ENCODE assay signal across 29 cellular contexts in genomic region chr11:70713988-70714665, GRCh38.
DNase-seq lines count a peak whose midpoint lies in the region; ATAC-seq, FAIRE-seq and TF ChIP-seq lines count a peak whose summit lies in the region.
"Had no signal": no experiment of that assay in that cellular context is flagged by ENCODE, and none has a peak within 500 bp of the region (broad histone marks: within the 10 kb centered on the region; RNA-seq: fewer than 3 reads in every experiment).

No MANE protein-coding gene starts in this region.

- H3K27ac ChIP-seq in H1 (ENCODE audit: low read depth, low read length) (no peak overlapping the region), caudate nucleus (ENCODE audit: low read depth, low read length) (no peak overlapping the region)
- H3K27ac ChIP-seq: BLaER1, cardiac muscle cell, esophagus squamous epithelium, heart right ventricle, ovary, SJCRH30, upper lobe of left lung had no signal

- peaks cover 0 to 2% of the 10 kb centered on the region in 2 experiments for H4K20me1 ChIP-seq in H1 (replicated peaks in 1 of 2; ENCODE audit: control insufficient read depth in 1 of 2, insufficient read depth in 2 of 2, low read length in 2 of 2)

- peak overlapping the region; percentile 4 to 31; a peak in 2 of 4 replicates for H3K4me2 ChIP-seq in H1 (ENCODE audit: insufficient read depth in 1 of 2, low read depth in 2 of 2, low read length in 2 of 2)
- H3K4me2 ChIP-seq: BLaER1 had no signal

- TF ChIP-seq RAD21 in H1 (IDR thresholded peaks at IDR 0.05 in 1 of 2, conservative IDR thresholded peaks at IDR 0.05 in 1 of 2; ENCODE audit: low read depth in 2 of 2, low read length in 2 of 2): 0 out of 4 replicates have a peak, but pooled peaks of 1 of the 2 experiments have one; percentile 7

- no peak overlapping the region for H2AK5ac ChIP-seq in H1 (ENCODE audit: low read depth, low read length)

- POLR2A ChIA-PET in H1 (lab: Charles Lee; ENCODE audit: partially characterized antibody): interaction anchor here (0.6 to 1.2 kb wide), 3 partner anchors 24 to 221 kb away, joined by 3 to 4 read pairs (median 3); no protein-coding TSS in a partner anchor

- no peak overlapping the region for H2AFZ ChIP-seq in H1 (ENCODE audit: low read length)

- H3K36me3 ChIP-seq in H1 (ENCODE audit: control insufficient read depth in 2 of 4, insufficient read depth in 4 of 4, low read length in 3 of 4): no peaks in the 10 kb centered on the region
- H3K36me3 ChIP-seq: BLaER1, cardiac muscle cell, esophagus squamous epithelium, heart right ventricle, ovary, SJCRH30, upper lobe of left lung had no signal

- no peaks in the 10 kb centered on the region for H3K79me2 ChIP-seq in H1 (ENCODE audit: control insufficient read depth in 1 of 2, insufficient read depth in 2 of 2, low read length in 2 of 2)

- H4K91ac ChIP-seq in H1 (replicated peaks; ENCODE audit: insufficient read length, low read length): no peak overlapping the region

- H3K4me1 ChIP-seq in H1 (replicated peaks in 1 of 4; ENCODE audit: control insufficient read depth in 3 of 4, insufficient read depth in 4 of 4, low read length in 3 of 4): peaks cover 0 to 18% (median 7%) of the 10 kb centered on the region in 4 experiments; a peak in 6 of 7 replicates
- H3K4me1 ChIP-seq: SJCRH30 had no signal

- H3K9ac ChIP-seq in H1 (replicated peaks in 1 of 4; ENCODE audit: extremely low read depth in 1 of 4, low read depth in 3 of 4, low read length in 3 of 4): no peak overlapping the region
- H3K9ac ChIP-seq: BLaER1 had no signal

- H2BK5ac ChIP-seq in H1 (ENCODE audit: low read depth, low read length): no peak overlapping the region

- no peak overlapping the region for H2BK20ac ChIP-seq in H1 (ENCODE audit: low read length)

- no peak overlapping the region for H3K56ac ChIP-seq in H1 (replicated peaks; ENCODE audit: insufficient read length, low read depth, low read length)

- H3K23me2 ChIP-seq in H1 (ENCODE audit: low read depth, low read length): no peaks in the 10 kb centered on the region

- H3K18ac ChIP-seq in H1 (ENCODE audit: extremely low read depth, low read length): no peak overlapping the region

- no peak overlapping the region for H4K8ac ChIP-seq in H1 (ENCODE audit: extremely low read depth, insufficient read depth, low read length)

- CTCF ChIA-PET in H1 (lab: Charles Lee; ENCODE audit: partially characterized antibody): interaction anchor here (0.8 to 2.2 kb wide), 10 partner anchors 8 to 252 kb away, joined by 3 to 8 read pairs (median 4); no protein-coding TSS in a partner anchor

- H2BK15ac ChIP-seq in H1 (ENCODE audit: low read length): no peak overlapping the region

- TF ChIP-seq CTCF in NB4 (IDR thresholded peaks at IDR 0.05; ENCODE audit: low read depth, low read length): no peak
- TF ChIP-seq CTCF in H1 (IDR thresholded peaks at IDR 0.05; ENCODE audit: control extremely low read depth in 1 of 3, insufficient read depth in 1 of 3, low read depth in 1 of 3, low read length in 3 of 3): no peak

- H3K79me1 ChIP-seq in H1 (ENCODE audit: low read depth, low read length): no peaks in the 10 kb centered on the region; the same call in none of the 2 replicates

- no peak overlapping the region for H3K4me3 ChIP-seq in NB4 (ENCODE audit: low read depth, low read length)
- no peak overlapping the region for H3K4me3 ChIP-seq in H1 (ENCODE audit: extremely low read depth in 1 of 4, insufficient read depth in 2 of 4, low read depth in 3 of 4, low read length in 4 of 4)
- H3K4me3 ChIP-seq: BLaER1, cardiac muscle cell, esophagus squamous epithelium, heart right ventricle, ovary, SJCRH30, upper lobe of left lung had no signal

- no peak for TF ChIP-seq EP300 in H1 (IDR thresholded peaks at IDR 0.05; ENCODE audit: borderline replicate concordance in 1 of 2, low read depth in 2 of 2, low read length in 2 of 2)

- H3K9me3 ChIP-seq in H1 (ENCODE audit: insufficient read depth in 2 of 2, low read depth in 1 of 2, low read length in 1 of 2): no peaks in the 10 kb centered on the region
- H3K9me3 ChIP-seq: BLaER1, esophagus squamous epithelium, heart right ventricle, ovary, SJCRH30, upper lobe of left lung had no signal

- no peaks in the 10 kb centered on the region for H3K27me3 ChIP-seq in H1 (replicated peaks in 1 of 4; ENCODE audit: control insufficient read depth in 3 of 4, extremely low read depth in 1 of 4, insufficient read depth in 3 of 4, low read length in 3 of 4)
- H3K27me3 ChIP-seq: cardiac muscle cell, ovary, SJCRH30, upper lobe of left lung had no signal

- DNase-seq in ELF-1 (ENCODE audit: low read depth, low spot score) (peak; percentile 95), NB4 (ENCODE audit: low read depth) (peak; percentile 63), H1 (ENCODE audit: low read depth in 1 of 2, low spot score in 2 of 2) (peak; percentile 33 to 70), left kidney (ENCODE audit: low read depth, low spot score) (peak; percentile 44), caudate nucleus (lab: John Stamatoyannopoulos, UW) (no peak)
- DNase-seq: activated CD4-positive, alpha-beta memory T cell treated with anti-CD3 and anti-CD28 coated beads, Interleukin-2, amount 10 ng/mL, durations not matched to agents 7 days and 5 days; activated CD4-positive, CD25-positive, alpha-beta regulatory T cell treated with anti-CD3 and anti-CD28 coated beads, Interleukin-2, amount 50 U/mL, for 72 hours; DMS53; esophagus squamous epithelium; foreskin melanocyte; GDM1; heart right ventricle; KBM-7; midbrain; naive thymus-derived CD8-positive, alpha-beta T cell; NCI-H1417; NCI-H2081 treated with DMSO at 0.1 percent for 48 hours; NCI-H524 treated with DMSO at 0.1 percent for 48 hours; ovary; SJCRH30; stimulated activated CD4-positive, alpha-beta T cell treated with anti-CD3 and anti-CD28 coated beads, Interleukin-2, amount 100 ng/mL, for 48 hours; upper lobe of left lung had no signal

- FAIRE-seq in H1 (lab: Jason Lieb, UNC): peak; percentile 52
- FAIRE-seq: GM19239 had no signal

- no peak overlapping the region for H3K4ac ChIP-seq in H1 (replicated peaks; ENCODE audit: insufficient read length, low read depth, low read length)

- H3K14ac ChIP-seq in H1 (ENCODE audit: insufficient read length): no peak overlapping the region

- H4K5ac ChIP-seq in H1 (ENCODE audit: insufficient read length, low read depth, low read length): no peak overlapping the region

- no peak overlapping the region for H3K23ac ChIP-seq in H1 (ENCODE audit: insufficient read length)

- ATAC-seq in GM18870 (IDR thresholded peaks at IDR 0.05; ENCODE audit: unreplicated experiment) (no peak), GM19467 (IDR thresholded peaks at IDR 0.05; ENCODE audit: unreplicated experiment) (no peak), GM19023 (IDR thresholded peaks at IDR 0.05; ENCODE audit: unreplicated experiment) (no peak)
- ATAC-seq: HCT116; heart right ventricle; naive thymus-derived CD8-positive, alpha-beta T cell had no signal

- peak overlapping the region; percentile 7; the same call in 1 of the 2 replicates for H2BK12ac ChIP-seq in H1 (ENCODE audit: low read depth, low read length)

- no peak overlapping the region for H2BK120ac ChIP-seq in H1 (replicated peaks; ENCODE audit: low read depth, low read length)

- TF ChIP-seq POLR2A in NB4 (IDR thresholded peaks at IDR 0.05; ENCODE audit: extremely low read depth, insufficient read length): no peak
- TF ChIP-seq POLR2A in H1 (IDR thresholded peaks at IDR 0.05; ENCODE audit: control extremely low read depth in 1 of 2, low read depth in 2 of 2, low read length in 2 of 2): no peak

- 68% methylated on average over 10 of the region's 10 CpGs; no CpG with 5 or more reads in 1 of the 2 experiments for WGBS in H1 (ENCODE audit: extremely low coverage in 1 of 2, insufficient coverage in 1 of 2, insufficient read length in 1 of 2, insufficient replicate concordance in 2 of 2, low coverage in 1 of 2, low lambda C conversion rate in 2 of 2, missing lambda C conversion rate in 1 of 2), 2 experiments

TF ChIP-seq in H1, 55 proteins besides CTCF, POLR2A, EP300 and RAD21:
- TF ChIP-seq SP2 (IDR thresholded peaks at IDR 0.05; ENCODE audit: low read length) (no peak), TEAD4 (IDR thresholded peaks at IDR 0.05; ENCODE audit: low read depth, low read length) (peak; percentile 50; the same call in 1 of the 2 replicates), KDM4A (IDR thresholded peaks at IDR 0.05; ENCODE audit: low read depth, low read length, severe bottlenecking) (no peak), SUZ12 (IDR thresholded peaks at IDR 0.05; ENCODE audit: low read length) (no peak), ZNF274 (IDR thresholded peaks at IDR 0.05; ENCODE audit: borderline replicate concordance, extremely low read depth, low read length) (no peak), BACH1 (IDR thresholded peaks at IDR 0.05; ENCODE audit: low read length) (no peak), HDAC6 (IDR thresholded peaks at IDR 0.05; ENCODE audit: low read depth, low read length) (no peak), JUND (IDR thresholded peaks at IDR 0.05; ENCODE audit: low read length) (no peak), TAF7 (optimal IDR thresholded peaks at IDR 0.05; ENCODE audit: borderline replicate concordance, low read depth, low read length) (no peak), CBX8 (IDR thresholded peaks at IDR 0.05; ENCODE audit: borderline replicate concordance, low read depth, low read length) (no peak), HDAC2 (IDR thresholded peaks at IDR 0.05; ENCODE audit: borderline replicate concordance in 1 of 2, low read depth in 2 of 2, low read length in 2 of 2) (no peak), EZH2 (IDR thresholded peaks at IDR 0.05; ENCODE audit: low read depth, low read length, severe bottlenecking) (no peak), CHD1 (IDR thresholded peaks at IDR 0.05; ENCODE audit: low read depth, low read length) (no peak), EGR1 (IDR thresholded peaks at IDR 0.05; ENCODE audit: borderline replicate concordance, low read depth, low read length) (peak; percentile 58; the same call in 1 of the 2 replicates), BRCA1 (IDR thresholded peaks at IDR 0.05; ENCODE audit: low read depth, low read length) (no peak), NANOG (IDR thresholded peaks at IDR 0.05; ENCODE audit: insufficient read depth, low read depth, low read length, poor library complexity, severe bottlenecking) (no peak)
- TF ChIP-seq, protein P1, sequence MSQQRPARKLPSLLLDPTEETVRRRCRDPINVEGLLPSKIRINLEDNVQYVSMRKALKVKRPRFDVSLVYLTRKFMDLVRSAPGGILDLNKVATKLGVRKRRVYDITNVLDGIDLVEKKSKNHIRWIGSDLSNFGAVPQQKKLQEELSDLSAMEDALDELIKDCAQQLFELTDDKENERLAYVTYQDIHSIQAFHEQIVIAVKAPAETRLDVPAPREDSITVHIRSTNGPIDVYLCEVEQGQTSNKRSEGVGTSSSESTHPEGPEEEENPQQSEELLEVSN (IDR thresholded peaks at IDR 0.05): no peak; the same call in 1 of the 2 replicates

Comparison
In these comparisons a context has a peak if more than half of its experiments do, and no peak if none do; other contexts are left out.
1. DNase-seq: peak in ELF-1 (single experiment), NB4 (single experiment), H1 (2 of 2) and left kidney (single experiment); none in caudate nucleus (0 of 61).